ENCODE assay signal across 1 cellular context in genomic region chr13:19185865-19186645, GRCh38.
A peak's percentile ranks its signal among the peaks of the same experiment; 100 is the strongest.
TF ChIP-seq lines count a peak whose summit lies in the region.

No MANE protein-coding gene starts in this region.

TF ChIP-seq in GM12878, 131 proteins besides CTCF, POLR2A, EP300 and RAD21:
- TF ChIP-seq RUNX3 (IDR thresholded peaks at IDR 0.05; ENCODE audit: low read length): peak; percentile 64
- 0 out of 2 replicates have a peak, but pooled peaks have one; percentile 26 for TF ChIP-seq NR2F1 (conservative IDR thresholded peaks at IDR 0.05)
- no peak for TF ChIP-seq NFXL1 (IDR thresholded peaks at IDR 0.05; ENCODE audit: borderline replicate concordance)
- TF ChIP-seq MTA2 (IDR thresholded peaks at IDR 0.05; ENCODE audit: low read depth): peak; percentile 18; the same call in 1 of the 2 replicates
- TF ChIP-seq JUNB (IDR thresholded peaks at IDR 0.05): peak; percentile 56; the same call in 1 of the 2 replicates
- no peak for TF ChIP-seq EGR1 (IDR thresholded peaks at IDR 0.05; ENCODE audit: borderline replicate concordance in 1 of 2, low read depth in 2 of 2, low read length in 2 of 2)
- no peak for TF ChIP-seq CBFB (IDR thresholded peaks at IDR 0.05; ENCODE audit: low read depth)
- TF ChIP-seq TCF7 (IDR thresholded peaks at IDR 0.05; ENCODE audit: borderline replicate concordance): no peak
- TF ChIP-seq PRDM15 (CRISPR knock-in tag; IDR thresholded peaks at IDR 0.05): no peak
